19 cellular contexts compared by ENCODE assay signal in genomic region chr19:8477889-8478288, GRCh38. TPM values are rescaled to one million over a fixed set of nuclear protein-coding genes. Genes with fewer than 3 reads are reported as not detected.
DNase-seq lines count a peak whose midpoint lies in the region; ATAC-seq and TF ChIP-seq lines count a peak whose summit lies in the region.
"Had no signal": no experiment of that assay in that cellular context is flagged by ENCODE, and none has a peak within 500 bp of the region (broad histone marks: within the 10 kb centered on the region; RNA-seq: fewer than 3 reads in every experiment).

No MANE protein-coding gene starts in this region.

- no peak for TF ChIP-seq CTCF in GM23338 (conservative IDR thresholded peaks at IDR 0.05; ENCODE audit: low read depth in 2 of 2)
- no peak for TF ChIP-seq CTCF in nephron (IDR thresholded peaks at IDR 0.05; ENCODE audit: unreplicated experiment in 3 of 3)

- no peak overlapping the region for H2AFZ ChIP-seq in GM23338

- ATAC-seq in GM23338 (no peak), GM18505 (IDR thresholded peaks at IDR 0.05; ENCODE audit: unreplicated experiment) (no peak)
- ATAC-seq: Right ventricle myocardium inferior had no signal

- H3K4me2 ChIP-seq in GM23338: no peak overlapping the region

- peaks cover 32% of the 10 kb centered on the region for H3K4me1 ChIP-seq in CD4-positive, alpha-beta memory T cell (ENCODE audit: insufficient read depth, low read length)
- no peaks in the 10 kb centered on the region for H3K4me1 ChIP-seq in GM23338 (ENCODE audit: insufficient read depth)

- peaks cover 100% of the 10 kb centered on the region for H3K79me2 ChIP-seq in GM23338 (replicated peaks; ENCODE audit: insufficient read depth)

- H3K9me2 ChIP-seq in GM23338 (ENCODE audit: insufficient read depth): no peaks in the 10 kb centered on the region

- H3K9me3 ChIP-seq in CD4-positive, alpha-beta memory T cell (ENCODE audit: control insufficient read depth in 1 of 2, low read length in 2 of 2): no peaks in the 10 kb centered on the region
- H3K9me3 ChIP-seq: right atrium auricular region, thoracic aorta had no signal

- H3K4me3 ChIP-seq in CD4-positive, alpha-beta memory T cell (ENCODE audit: low read length in 2 of 2): no peak overlapping the region
- H3K4me3 ChIP-seq in GM23338: no peak overlapping the region
- H3K4me3 ChIP-seq: right atrium auricular region, thoracic aorta had no signal

- no peak for TF ChIP-seq POLR2A in GM18505 (IDR thresholded peaks at IDR 0.05; ENCODE audit: borderline replicate concordance, extremely low read depth, insufficient read depth, insufficient read length)

- peaks cover 44 to 80% of the 10 kb centered on the region in 2 donors for H3K36me3 Mint-ChIP-seq in CD4-positive, alpha-beta memory T cell
- H3K36me3 Mint-ChIP-seq in GM23338 (ENCODE audit: low read depth) (peaks cover 89% of the 10 kb centered on the region), nephron (ENCODE audit: low read depth) (peaks cover 77% of the 10 kb centered on the region)
- H3K36me3 Mint-ChIP-seq in activated naive CD8-positive, alpha-beta T cell: peaks cover 2% of the 10 kb centered on the region

- H3K27ac ChIP-seq in CD4-positive, alpha-beta memory T cell (ENCODE audit: low read depth, low read length): no peak overlapping the region
- H3K27ac ChIP-seq in GM23338 (ENCODE audit: low read depth): peak overlapping the region; percentile 83
- H3K27ac ChIP-seq: right atrium auricular region, thoracic aorta had no signal

- peaks cover 28 to 61% (median 50%) of the 10 kb centered on the region in 4 donors for H3K4me1 Mint-ChIP-seq in CD4-positive, alpha-beta memory T cell
- H3K4me1 Mint-ChIP-seq in GM23338: peaks cover 11% of the 10 kb centered on the region
- peaks cover 71% of the 10 kb centered on the region for H3K4me1 Mint-ChIP-seq in activated naive CD8-positive, alpha-beta T cell (ENCODE audit: low read depth)
- H3K4me1 Mint-ChIP-seq in nephron: no peaks in the 10 kb centered on the region

- H3K27me3 Mint-ChIP-seq in CD4-positive, alpha-beta memory T cell: no peaks in the 10 kb centered on the region
- H3K27me3 Mint-ChIP-seq in GM23338 (ENCODE audit: insufficient read depth, low read depth, poor library complexity): peaks cover 7% of the 10 kb centered on the region
- no peaks in the 10 kb centered on the region for H3K27me3 Mint-ChIP-seq in activated naive CD8-positive, alpha-beta T cell
- no peaks in the 10 kb centered on the region for H3K27me3 Mint-ChIP-seq in nephron (ENCODE audit: low read depth)

- peaks cover 91% of the 10 kb centered on the region for H4K20me1 ChIP-seq in GM23338 (replicated peaks; ENCODE audit: insufficient read depth)

- POLR2A ChIA-PET in CD4-positive, alpha-beta memory T cell (lab: Charles Lee; ENCODE audit: partially characterized antibody): no interaction called here

- H3K27ac Mint-ChIP-seq in CD4-positive, alpha-beta memory T cell: peak overlapping the region; percentile 38 to 93 (median 73)
- peak overlapping the region; percentile 39; the same call in 1 of the 2 replicates for H3K27ac Mint-ChIP-seq in GM23338
- peak overlapping the region; percentile 64 for H3K27ac Mint-ChIP-seq in activated naive CD8-positive, alpha-beta T cell
- peak overlapping the region in 2 of 3 experiments; percentile 1 to 14 for H3K27ac Mint-ChIP-seq in nephron

- H3K4me3 Mint-ChIP-seq in CD4-positive, alpha-beta memory T cell: peak overlapping the region in 5 of 8 donors; percentile 0 to 55 (median 26)
- no peak overlapping the region for H3K4me3 Mint-ChIP-seq in GM23338
- peak overlapping the region; percentile 36 for H3K4me3 Mint-ChIP-seq in activated naive CD8-positive, alpha-beta T cell
- no peak overlapping the region for H3K4me3 Mint-ChIP-seq in nephron

- peaks cover 0 to 2% (median 0%) of the 10 kb centered on the region in 8 donors for H3K9me3 Mint-ChIP-seq in CD4-positive, alpha-beta memory T cell
- H3K9me3 Mint-ChIP-seq in GM23338: no peaks in the 10 kb centered on the region; the same call in 2 of the 3 replicates
- H3K9me3 Mint-ChIP-seq in activated naive CD8-positive, alpha-beta T cell (ENCODE audit: low read depth): no peaks in the 10 kb centered on the region
- no peaks in the 10 kb centered on the region for H3K9me3 Mint-ChIP-seq in nephron

- H3F3A ChIP-seq in GM23338 (replicated peaks; ENCODE audit: low read depth): peaks cover 55% of the 10 kb centered on the region

- CTCF ChIA-PET in CD4-positive, alpha-beta memory T cell (lab: Charles Lee; ENCODE audit: partially characterized antibody): no interaction called here

- intact Hi-C loops in CD4-positive, alpha-beta memory T cell (cut with micrococcal nuclease): no loop called here

- H3K36me3 ChIP-seq in CD4-positive, alpha-beta memory T cell (ENCODE audit: insufficient read depth, low read length): peaks cover 74% of the 10 kb centered on the region
- peaks cover 70% of the 10 kb centered on the region for H3K36me3 ChIP-seq in GM23338 (ENCODE audit: insufficient read depth)

- no peak for DNase-seq in CD4-positive, alpha-beta memory T cell
- DNase-seq in GM23338 (ENCODE audit: low spot score) (no peak), retina (no peak), HT-29 (ENCODE audit: low spot score) (no peak), putamen (ENCODE audit: low spot score) (no peak)
- DNase-seq: activated CD4-positive, alpha-beta T cell treated with anti-CD3 and anti-CD28 coated beads, Interleukin-2, amount 50 U/mL, for 1 hour; activated gamma-delta T cell treated with Interleukin-2 at 50 U/mL for 16 hours; AML-193; caudate nucleus; DMS 273 treated with DMSO at 0.1 percent for 48 hours; Karpas-422; NCI-H1417; NCI-H226 had no signal

- no peaks in the 10 kb centered on the region for H3K27me3 ChIP-seq in CD4-positive, alpha-beta memory T cell (ENCODE audit: insufficient read depth, low read length)
- no peaks in the 10 kb centered on the region for H3K27me3 ChIP-seq in GM23338 (ENCODE audit: insufficient read depth)
- H3K27me3 ChIP-seq: right atrium auricular region had no signal

TF ChIP-seq in GM23338, 12 proteins besides CTCF, POLR2A, EP300 and RAD21:
- TF ChIP-seq, protein P1, sequence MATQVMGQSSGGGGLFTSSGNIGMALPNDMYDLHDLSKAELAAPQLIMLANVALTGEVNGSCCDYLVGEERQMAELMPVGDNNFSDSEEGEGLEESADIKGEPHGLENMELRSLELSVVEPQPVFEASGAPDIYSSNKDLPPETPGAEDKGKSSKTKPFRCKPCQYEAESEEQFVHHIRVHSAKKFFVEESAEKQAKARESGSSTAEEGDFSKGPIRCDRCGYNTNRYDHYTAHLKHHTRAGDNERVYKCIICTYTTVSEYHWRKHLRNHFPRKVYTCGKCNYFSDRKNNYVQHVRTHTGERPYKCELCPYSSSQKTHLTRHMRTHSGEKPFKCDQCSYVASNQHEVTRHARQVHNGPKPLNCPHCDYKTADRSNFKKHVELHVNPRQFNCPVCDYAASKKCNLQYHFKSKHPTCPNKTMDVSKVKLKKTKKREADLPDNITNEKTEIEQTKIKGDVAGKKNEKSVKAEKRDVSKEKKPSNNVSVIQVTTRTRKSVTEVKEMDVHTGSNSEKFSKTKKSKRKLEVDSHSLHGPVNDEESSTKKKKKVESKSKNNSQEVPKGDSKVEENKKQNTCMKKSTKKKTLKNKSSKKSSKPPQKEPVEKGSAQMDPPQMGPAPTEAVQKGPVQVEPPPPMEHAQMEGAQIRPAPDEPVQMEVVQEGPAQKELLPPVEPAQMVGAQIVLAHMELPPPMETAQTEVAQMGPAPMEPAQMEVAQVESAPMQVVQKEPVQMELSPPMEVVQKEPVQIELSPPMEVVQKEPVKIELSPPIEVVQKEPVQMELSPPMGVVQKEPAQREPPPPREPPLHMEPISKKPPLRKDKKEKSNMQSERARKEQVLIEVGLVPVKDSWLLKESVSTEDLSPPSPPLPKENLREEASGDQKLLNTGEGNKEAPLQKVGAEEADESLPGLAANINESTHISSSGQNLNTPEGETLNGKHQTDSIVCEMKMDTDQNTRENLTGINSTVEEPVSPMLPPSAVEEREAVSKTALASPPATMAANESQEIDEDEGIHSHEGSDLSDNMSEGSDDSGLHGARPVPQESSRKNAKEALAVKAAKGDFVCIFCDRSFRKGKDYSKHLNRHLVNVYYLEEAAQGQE (IDR thresholded peaks at IDR 0.05; ENCODE audit: unreplicated experiment): no peak
- TF ChIP-seq POLR2AphosphoS5 (IDR thresholded peaks at IDR 0.05; ENCODE audit: low read depth) (no peak), EZH2phosphoT487 (IDR thresholded peaks at IDR 0.05; ENCODE audit: unreplicated experiment) (no peak), EZH2 (IDR thresholded peaks at IDR 0.05; ENCODE audit: low read depth, unreplicated experiment) (no peak), ZNF114 (CRISPR knock-in tag; IDR thresholded peaks at IDR 0.05) (no peak), CREB1 (CRISPR knock-in tag; IDR thresholded peaks at IDR 0.05; ENCODE audit: low read depth) (no peak)

RNA-seq across cellular contexts. Expression of gene PRAM1, which starts 24.6 kb away (rescaled TPM):
- total RNA-seq in CD4-positive, alpha-beta memory T cell: 1 to 10 TPM; 2.3 to 2.6 TPM
- polyA plus RNA-seq in CD4-positive, alpha-beta memory T cell: not detected
- total RNA-seq in GM23338 (2014; rRNA removed; shearing (Covaris generic)): 0.07 and 0.31 TPM in 2 replicates
- 0.54 TPM in 1 of 2 replicates, not detected in the other for polyA plus RNA-seq in GM23338 (2016; fragmentation: Nextera tagmentation; extraction: Ambion mirVana)
- not detected in 2 replicates for total RNA-seq in HT-29 (2014; rRNA removed; shearing (Covaris generic))

RNA-seq across cellular contexts. Expression of gene HNRNPM, which starts 33.1 kb away (rescaled TPM):
- total RNA-seq in CD4-positive, alpha-beta memory T cell: 100 to 1,000 TPM; 197 to 199 TPM
- polyA plus RNA-seq in CD4-positive, alpha-beta memory T cell: 100 to 1,000 TPM; 206 to 245 TPM
- 359 and 389 TPM in 2 replicates for total RNA-seq in GM23338 (2014; rRNA removed; shearing (Covaris generic))
- polyA plus RNA-seq in GM23338 (2016; fragmentation: Nextera tagmentation; extraction: Ambion mirVana): 276 and 291 TPM in 2 replicates
- 162 and 178 TPM in 2 replicates for total RNA-seq in HT-29 (2014; rRNA removed; shearing (Covaris generic))

RNA-seq across cellular contexts. Expression of gene ZNF414, which starts 36.1 kb away (rescaled TPM):
- 10 to 100 TPM; 45.1 to 50.4 TPM for total RNA-seq in CD4-positive, alpha-beta memory T cell
- polyA plus RNA-seq in CD4-positive, alpha-beta memory T cell: 10 to 100 TPM in 1 of 2 donors, 1 to 10 TPM in 1; 9.5 to 25.8 TPM
- 29.2 and 45.0 TPM in 2 replicates for total RNA-seq in GM23338 (2014; rRNA removed; shearing (Covaris generic))
- 27.4 and 31.6 TPM in 2 replicates for polyA plus RNA-seq in GM23338 (2016; fragmentation: Nextera tagmentation; extraction: Ambion mirVana)
- total RNA-seq in HT-29 (2014; rRNA removed; shearing (Covaris generic)): 9.8 and 15.7 TPM in 2 replicates

Comparison
In these comparisons a context has a peak if more than half of its experiments do, and no peak if none do; other contexts are left out.
1. H3K27ac Mint-ChIP-seq: peak in every context shown above with its lines; median percentile 73 in CD4-positive, alpha-beta memory T cell; 64 in activated naive CD8-positive, alpha-beta T cell; 39 in GM23338; 8 in nephron.
2. H3K4me3 Mint-ChIP-seq: peak in CD4-positive, alpha-beta memory T cell (5 of 8) and activated naive CD8-positive, alpha-beta T cell (single experiment); none in GM23338 (single experiment) and nephron (0 of 3).